8 cellular contexts compared by ENCODE assay signal in genomic region chr19:2782936-2783780, GRCh38. TPM values are rescaled to one million over a fixed set of nuclear protein-coding genes. Genes with fewer than 3 reads are reported as not detected.
DNase-seq lines count a peak whose midpoint lies in the region; ATAC-seq and TF ChIP-seq lines count a peak whose summit lies in the region.

Gene SGTA (minus strand): TSS chr19:2783273. CDS start chr19:2769068, 14,205 bp downstream.

- peak; percentile 69 for ATAC-seq in GM21619 (IDR thresholded peaks at IDR 0.05; ENCODE audit: unreplicated experiment)

- H3K4me1 ChIP-seq in PC-9 (replicated peaks; ENCODE audit: insufficient read depth): peaks cover 10% of the 10 kb centered on the region; the same call in 1 of the 2 replicates

- H2AFZ ChIP-seq in PC-9: peak within 1 kb of the TSS; percentile 92

- CTCF ChIA-PET in PC-9 (lab: Charles Lee): interaction anchor here (0.5 to 0.6 kb wide), 2 partner anchors 141 to 1202 kb away, joined by 3 read pairs; partner anchors contain the start of gene EEF2

- BruUV-seq in PC-9 (replicated peaks; lab: Mats Ljungman, UMichigan): no TSS peak

- no peaks in the 10 kb centered on the region for H3K9me3 ChIP-seq in PC-9 (ENCODE audit: insufficient read depth, low read depth)

- DNase-seq in DMS53 treated with DMSO at 0.1 percent for 48 hours (lab: John Stamatoyannopoulos, UW; ENCODE audit: unreplicated experiment) (peak; percentile 91), PC-9 (peak; percentile 93), epithelial cell of proximal tubule (ENCODE audit: low read depth) (peak; percentile 93), mucosa of gallbladder (ENCODE audit: low spot score) (peak; percentile 99)
- peak; percentile 97 for DNase-seq in Jurkat, Clone E6-1 (ENCODE audit: low read depth, low spot score)
- DNase-seq in activated T-cell treated with anti-CD3 and anti-CD28 coated beads, Interleukin-2, amount 50 U/mL, for 1 hour: peak; percentile 95
- DNase-seq in stimulated activated CD8-positive, alpha-beta memory T cell treated with anti-CD3 and anti-CD28 coated beads, Interleukin-4, amount 100 ng/mL, for 4 hours (ENCODE audit: low read depth in 2 of 2, low spot score in 1 of 2): peak; percentile 93 to 94

- H3K4me3 ChIP-seq in Jurkat, Clone E6-1 (ENCODE audit: low read length): peak within 1 kb of the TSS; percentile 94
- H3K4me3 ChIP-seq in PC-9 (peak within 1 kb of the TSS; percentile 72), epithelial cell of proximal tubule (ENCODE audit: low read depth, low read length) (peak within 1 kb of the TSS; percentile 100)

- H4K20me1 ChIP-seq in PC-9 (ENCODE audit: insufficient read depth): peaks cover 7% of the 10 kb centered on the region

- H3K79me2 ChIP-seq in PC-9 (ENCODE audit: low read depth): peaks cover 74% of the 10 kb centered on the region

- no peaks in the 10 kb centered on the region for H3K27me3 ChIP-seq in PC-9 (ENCODE audit: insufficient read depth, low read depth)

- intact Hi-C loops in PC-9 (cut with micrococcal nuclease; ENCODE audit: unreplicated experiment): no loop called here

- no peaks in the 10 kb centered on the region for H3K9me2 ChIP-seq in PC-9 (ENCODE audit: insufficient read depth)

- no peaks in the 10 kb centered on the region for H3K36me3 ChIP-seq in PC-9 (ENCODE audit: low read depth)

- POLR2A ChIA-PET in PC-9 (lab: Charles Lee; ENCODE audit: unreplicated experiment): interaction anchor here (0.6 kb wide), 1 partner anchor 163 kb away, joined by 3 read pairs; no protein-coding TSS in a partner anchor

- peak within 1 kb of the TSS; percentile 89 for H3K4me2 ChIP-seq in PC-9

- H3K27ac ChIP-seq in PC-9: peak within 1 kb of the TSS; percentile 73

- no peak; the same call in 1 of the 2 replicates for TF ChIP-seq CTCF in PC-9 (conservative IDR thresholded peaks at IDR 0.05)
- peak; percentile 38 for TF ChIP-seq CTCF in epithelial cell of proximal tubule (conservative IDR thresholded peaks at IDR 0.05; ENCODE audit: low read depth, low read length)

- H3F3A ChIP-seq in PC-9 (ENCODE audit: insufficient read depth, low read depth): peaks cover 8% of the 10 kb centered on the region; the same call in 1 of the 2 replicates

RNA-seq across cellular contexts. Expression of gene SGTA, which starts in this region (rescaled TPM):
- 72.5 TPM for polyA plus RNA-seq in Jurkat, Clone E6-1 (2012; ENCODE audit: insufficient read depth, insufficient read length)
- total RNA-seq in PC-9 (2021) (35.1 and 40.7 TPM in 2 replicates), epithelial cell of proximal tubule (106 and 113 TPM in 2 replicates), mucosa of gallbladder (54.0 TPM)

Comparison
In these comparisons a context has a peak if more than half of its experiments do, and no peak if none do; other contexts are left out.
1. Peak in every context shown above with its lines: DNase-seq, ATAC-seq, H3K4me3 ChIP-seq and H3K27ac ChIP-seq.